Comparison of ENCODE assay signal across 36 cellular contexts in genomic region chr1:180066150-180066549, GRCh38.
"Had no signal": no experiment of that assay in that cellular context is flagged by ENCODE, and none has a peak within 500 bp of the region (broad histone marks: within the 10 kb centered on the region; RNA-seq: fewer than 3 reads in every experiment).

No MANE protein-coding gene starts in this region.

- H3K4me3 ChIP-seq: adrenal gland, body of pancreas, breast epithelium had no signal

- H3K27me3 Mint-ChIP-seq: activated B cell treated with CpG ODN at 0.5 μM for 24 hours; activated CD4-positive, alpha-beta memory T cell treated with anti-CD3 and anti-CD28 coated beads for 36 hours; activated CD4-positive, alpha-beta T cell treated with anti-CD3 and anti-CD28 coated beads, Interleukin-2, amount 10 ng/mL, durations not matched to agents 24 days and 14 days; activated CD8-positive, alpha-beta T cell treated with anti-CD3 and anti-CD28 coated beads for 36 hours; activated naive CD8-positive, alpha-beta T cell treated with anti-CD3 and anti-CD28 coated beads for 36 hours; activated T-helper 17 cell treated with anti-CD3 and anti-CD28 coated beads, Interleukin-2, amount 50 U/mL, for 72 hours had no signal

- H3K4me1 Mint-ChIP-seq: activated B cell treated with CpG ODN at 0.5 μM for 24 hours; activated CD4-positive, alpha-beta T cell treated with anti-CD3 and anti-CD28 coated beads, Interleukin-2, amount 10 ng/mL, durations not matched to agents 24 days and 14 days; activated naive CD8-positive, alpha-beta T cell treated with anti-CD3 and anti-CD28 coated beads for 36 hours; activated T-helper 17 cell treated with anti-CD3 and anti-CD28 coated beads, Interleukin-2, amount 50 U/mL, for 72 hours had no signal

- ATAC-seq: activated CD8-positive, alpha-beta T cell treated with anti-CD3 and anti-CD28 coated beads for 36 hours; activated naive CD4-positive, alpha-beta T cell treated with anti-CD3 and anti-CD28 coated beads, Interleukin-2, amount 50 U/mL, for 72 hours; activated T-cell treated with anti-CD3 and anti-CD28 coated beads, Interleukin-2, amount 50 U/mL, for 4 hours; activated T-cell treated with anti-CD3 and anti-CD28 coated beads, Interleukin-2, amount 50 U/mL, for 72 hours; activated T-helper 17 cell treated with anti-CD3 and anti-CD28 coated beads, Interleukin-2, amount 50 U/mL, for 72 hours; body of pancreas had no signal

- H3K27ac ChIP-seq: adrenal gland, body of pancreas, brain microvascular endothelial cell, breast epithelium, VCaP had no signal

- H3K27me3 ChIP-seq: adrenal gland, body of pancreas, brain microvascular endothelial cell, breast epithelium had no signal

- H3K9me3 Mint-ChIP-seq: activated B cell treated with CpG ODN at 0.5 μM for 24 hours; activated CD4-positive, alpha-beta memory T cell treated with anti-CD3 and anti-CD28 coated beads for 36 hours; activated CD4-positive, alpha-beta T cell treated with anti-CD3 and anti-CD28 coated beads, Interleukin-2, amount 10 ng/mL, durations not matched to agents 24 days and 14 days; activated CD8-positive, alpha-beta T cell treated with anti-CD3 and anti-CD28 coated beads for 36 hours; activated naive CD4-positive, alpha-beta T cell treated with anti-CD3 and anti-CD28 coated beads for 36 hours; activated naive CD4-positive, alpha-beta T cell treated with anti-CD3 and anti-CD28 coated beads, Interleukin-2, amount 50 U/mL, for 72 hours; activated naive CD8-positive, alpha-beta T cell treated with anti-CD3 and anti-CD28 coated beads for 36 hours; activated T-cell treated with anti-CD3 and anti-CD28 coated beads, Interleukin-2, amount 50 U/mL, for 4 hours; activated T-cell treated with anti-CD3 and anti-CD28 coated beads, Interleukin-2, amount 50 U/mL, for 72 hours; activated T-helper 1 cell treated with anti-CD3 and anti-CD28 coated beads, Interleukin-12 subunit alpha, Interleukin-12 subunit beta, Interleukin-2, Interleukin-4 antibody, amounts not matched to agents 30 ng/mL and 10 ng/mL and 1 ng/mL, durations not matched to agents 14 hours and 24 hours and 36 hours; activated T-helper 17 cell treated with anti-CD3 and anti-CD28 coated beads, Interleukin-2, amount 50 U/mL, for 72 hours; T-helper 1 cell treated with Interleukin-12 subunit alpha and Interleukin-12 subunit beta and Interleukin-4 antibody, amounts not matched to agents 30 μg/mL and 1 μg/mL, for 36 hours; T-helper 2 cell treated with Interferon-gamma antibody and Interleukin-4, amounts not matched to agents 5 μg/mL and 100 μg/mL, for 36 hours had no signal

- H3K4me3 Mint-ChIP-seq: activated B cell treated with CpG ODN at 0.5 μM for 24 hours; activated CD4-positive, alpha-beta memory T cell treated with anti-CD3 and anti-CD28 coated beads for 36 hours; activated CD4-positive, alpha-beta T cell treated with anti-CD3 and anti-CD28 coated beads, Interleukin-2, amount 10 ng/mL, durations not matched to agents 24 days and 14 days; activated CD8-positive, alpha-beta T cell treated with anti-CD3 and anti-CD28 coated beads for 36 hours; activated naive CD4-positive, alpha-beta T cell treated with anti-CD3 and anti-CD28 coated beads for 36 hours; activated naive CD8-positive, alpha-beta T cell treated with anti-CD3 and anti-CD28 coated beads for 36 hours; activated T-cell treated with anti-CD3 and anti-CD28 coated beads, Interleukin-2, amount 50 U/mL, for 4 hours; activated T-cell treated with anti-CD3 and anti-CD28 coated beads, Interleukin-2, amount 50 U/mL, for 72 hours; activated T-helper 1 cell treated with anti-CD3 and anti-CD28 coated beads, Interleukin-12 subunit alpha, Interleukin-12 subunit beta, Interleukin-2, Interleukin-4 antibody, amounts not matched to agents 30 ng/mL and 10 ng/mL and 1 ng/mL, durations not matched to agents 14 hours and 24 hours and 36 hours; activated T-helper 17 cell treated with anti-CD3 and anti-CD28 coated beads, Interleukin-2, amount 50 U/mL, for 72 hours; T-helper 1 cell treated with Interleukin-12 subunit alpha and Interleukin-12 subunit beta and Interleukin-4 antibody, amounts not matched to agents 30 μg/mL and 1 μg/mL, for 36 hours; T-helper 2 cell treated with Interferon-gamma antibody and Interleukin-4, amounts not matched to agents 5 μg/mL and 100 μg/mL, for 36 hours had no signal

- H3K9me3 ChIP-seq: adrenal gland, body of pancreas, breast epithelium had no signal

- H3K4me1 ChIP-seq: adrenal gland, body of pancreas, breast epithelium had no signal

- FAIRE-seq: astrocyte had no signal

- H3K27ac Mint-ChIP-seq: activated B cell treated with CpG ODN at 0.5 μM for 24 hours; activated CD4-positive, alpha-beta memory T cell treated with anti-CD3 and anti-CD28 coated beads for 36 hours; activated CD4-positive, alpha-beta T cell treated with anti-CD3 and anti-CD28 coated beads, Interleukin-2, amount 10 ng/mL, durations not matched to agents 24 days and 14 days; activated CD8-positive, alpha-beta T cell treated with anti-CD3 and anti-CD28 coated beads for 36 hours; activated naive CD4-positive, alpha-beta T cell treated with anti-CD3 and anti-CD28 coated beads for 36 hours; activated naive CD4-positive, alpha-beta T cell treated with anti-CD3 and anti-CD28 coated beads, Interleukin-2, amount 50 U/mL, for 72 hours; activated naive CD8-positive, alpha-beta T cell treated with anti-CD3 and anti-CD28 coated beads for 36 hours; activated T-cell treated with anti-CD3 and anti-CD28 coated beads, Interleukin-2, amount 50 U/mL, for 72 hours; activated T-helper 1 cell treated with anti-CD3 and anti-CD28 coated beads, Interleukin-12 subunit alpha, Interleukin-12 subunit beta, Interleukin-2, Interleukin-4 antibody, amounts not matched to agents 30 ng/mL and 10 ng/mL and 1 ng/mL, durations not matched to agents 14 hours and 24 hours and 36 hours; activated T-helper 17 cell treated with anti-CD3 and anti-CD28 coated beads, Interleukin-2, amount 50 U/mL, for 72 hours; T-helper 1 cell treated with Interleukin-12 subunit alpha and Interleukin-12 subunit beta and Interleukin-4 antibody, amounts not matched to agents 30 μg/mL and 1 μg/mL, for 36 hours; T-helper 2 cell treated with Interferon-gamma antibody and Interleukin-4, amounts not matched to agents 5 μg/mL and 100 μg/mL, for 36 hours had no signal

- DNase-seq: activated B cell treated with CpG ODN at 0.5 μM for 24 hours; activated CD4-positive, alpha-beta memory T cell treated with anti-CD3 and anti-CD28 coated beads for 36 hours; activated CD4-positive, alpha-beta T cell treated with anti-CD3 and anti-CD28 coated beads for 4 hours; activated CD4-positive, alpha-beta T cell treated with anti-CD3 and anti-CD28 coated beads, Interleukin-2, amount 10 ng/mL, durations not matched to agents 24 days and 14 days; activated CD4-positive, alpha-beta T cell treated with anti-CD3 and anti-CD28 coated beads, Interleukin-2, amount 50 U/mL, for 1 hour; activated CD4-positive, alpha-beta T cell treated with anti-CD3 and anti-CD28 coated beads, Interleukin-2, amount 50 U/mL, for 4 hours; activated CD4-positive, CD25-positive, alpha-beta regulatory T cell treated with anti-CD3 and anti-CD28 coated beads, Interleukin-2, amount 50 U/mL, for 72 hours; activated CD8-positive, alpha-beta memory T cell treated with anti-CD3 and anti-CD28 coated beads, Interleukin-2, amount 50 U/mL, for 4 hours; activated CD8-positive, alpha-beta T cell treated with anti-CD3 and anti-CD28 coated beads for 36 hours; activated effector memory CD4-positive, alpha-beta T cell treated with anti-CD3 and anti-CD28 coated beads, Interleukin-2, amount 50 U/mL, for 16 hours; activated gamma-delta T cell treated with Interleukin-2 at 50 U/mL for 16 hours; activated naive CD4-positive, alpha-beta T cell; activated naive CD4-positive, alpha-beta T cell treated with anti-CD3 and anti-CD28 coated beads for 36 hours; activated naive CD4-positive, alpha-beta T cell treated with anti-CD3 and anti-CD28 coated beads, Interleukin-2, amount 50 U/mL, for 16 hours; activated naive CD8-positive, alpha-beta T cell treated with anti-CD3 and anti-CD28 coated beads for 36 hours; activated T-cell treated with anti-CD3 and anti-CD28 coated beads for 4 hours; activated T-cell treated with anti-CD3 and anti-CD28 coated beads, Interleukin-2, amount 50 U/mL, for 1 hour; activated T-cell treated with anti-CD3 and anti-CD28 coated beads, Interleukin-2, amount 50 U/mL, for 4 hours; activated T-cell treated with anti-CD3 and anti-CD28 coated beads, Interleukin-2, amount 50 U/mL, for 72 hours; adrenal gland; amniotic stem cell; aorta; body of pancreas; brain microvascular endothelial cell; central memory CD4-positive, alpha-beta T cell; T-helper 1 cell; T-helper 2 cell; T-helper 9 cell had no signal

- H3K36me3 Mint-ChIP-seq: activated naive CD4-positive, alpha-beta T cell treated with anti-CD3 and anti-CD28 coated beads, Interleukin-2, amount 50 U/mL, for 72 hours had no signal
